ENCODE assay signal across 1 cellular context in genomic region chr1:197995408-197996258, GRCh38.
TF ChIP-seq lines count a peak whose summit lies in the region.

No MANE protein-coding gene starts in this region.

TF ChIP-seq in K562, 482 proteins besides CTCF, POLR2A, EP300 and RAD21 (continued from another document and continues in another):
- TF ChIP-seq, protein P1, sequence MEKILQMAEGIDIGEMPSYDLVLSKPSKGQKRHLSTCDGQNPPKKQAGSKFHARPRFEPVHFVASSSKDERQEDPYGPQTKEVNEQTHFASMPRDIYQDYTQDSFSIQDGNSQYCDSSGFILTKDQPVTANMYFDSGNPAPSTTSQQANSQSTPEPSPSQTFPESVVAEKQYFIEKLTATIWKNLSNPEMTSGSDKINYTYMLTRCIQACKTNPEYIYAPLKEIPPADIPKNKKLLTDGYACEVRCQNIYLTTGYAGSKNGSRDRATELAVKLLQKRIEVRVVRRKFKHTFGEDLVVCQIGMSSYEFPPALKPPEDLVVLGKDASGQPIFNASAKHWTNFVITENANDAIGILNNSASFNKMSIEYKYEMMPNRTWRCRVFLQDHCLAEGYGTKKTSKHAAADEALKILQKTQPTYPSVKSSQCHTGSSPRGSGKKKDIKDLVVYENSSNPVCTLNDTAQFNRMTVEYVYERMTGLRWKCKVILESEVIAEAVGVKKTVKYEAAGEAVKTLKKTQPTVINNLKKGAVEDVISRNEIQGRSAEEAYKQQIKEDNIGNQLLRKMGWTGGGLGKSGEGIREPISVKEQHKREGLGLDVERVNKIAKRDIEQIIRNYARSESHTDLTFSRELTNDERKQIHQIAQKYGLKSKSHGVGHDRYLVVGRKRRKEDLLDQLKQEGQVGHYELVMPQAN (IDR thresholded peaks at IDR 0.05; ENCODE audit: borderline replicate concordance): peak; percentile 68; the same call in 1 of the 2 replicates
- no peak for TF ChIP-seq SNIP1 (IDR thresholded peaks at IDR 0.05; ENCODE audit: low read depth)
- peak; percentile 19; the same call in 1 of the 2 replicates for TF ChIP-seq SOX6 (IDR thresholded peaks at IDR 0.05)
- TF ChIP-seq U2AF2 (optimal IDR thresholded peaks at IDR 0.05; ENCODE audit: low read depth, low read length): no peak
- TF ChIP-seq, protein P2, sequence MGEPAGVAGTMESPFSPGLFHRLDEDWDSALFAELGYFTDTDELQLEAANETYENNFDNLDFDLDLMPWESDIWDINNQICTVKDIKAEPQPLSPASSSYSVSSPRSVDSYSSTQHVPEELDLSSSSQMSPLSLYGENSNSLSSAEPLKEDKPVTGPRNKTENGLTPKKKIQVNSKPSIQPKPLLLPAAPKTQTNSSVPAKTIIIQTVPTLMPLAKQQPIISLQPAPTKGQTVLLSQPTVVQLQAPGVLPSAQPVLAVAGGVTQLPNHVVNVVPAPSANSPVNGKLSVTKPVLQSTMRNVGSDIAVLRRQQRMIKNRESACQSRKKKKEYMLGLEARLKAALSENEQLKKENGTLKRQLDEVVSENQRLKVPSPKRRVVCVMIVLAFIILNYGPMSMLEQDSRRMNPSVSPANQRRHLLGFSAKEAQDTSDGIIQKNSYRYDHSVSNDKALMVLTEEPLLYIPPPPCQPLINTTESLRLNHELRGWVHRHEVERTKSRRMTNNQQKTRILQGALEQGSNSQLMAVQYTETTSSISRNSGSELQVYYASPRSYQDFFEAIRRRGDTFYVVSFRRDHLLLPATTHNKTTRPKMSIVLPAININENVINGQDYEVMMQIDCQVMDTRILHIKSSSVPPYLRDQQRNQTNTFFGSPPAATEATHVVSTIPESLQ (CRISPR knock-in tag; IDR thresholded peaks at IDR 0.05): no peak
- TF ChIP-seq LARP7 (IDR thresholded peaks at IDR 0.05): no peak
- 0 out of 2 replicates have a peak, but pooled peaks have one; percentile 19 for TF ChIP-seq ZSCAN32 (CRISPR knock-in tag; IDR thresholded peaks at IDR 0.05)
- TF ChIP-seq HDAC8 (tag; IDR thresholded peaks at IDR 0.05): no peak
- no peak for TF ChIP-seq CCNT2 (IDR thresholded peaks at IDR 0.05; ENCODE audit: borderline replicate concordance, extremely low read depth, insufficient read length, low read depth, low read length)
- TF ChIP-seq MECOM (CRISPR knock-in tag; IDR thresholded peaks at IDR 0.05): no peak
- no peak for TF ChIP-seq SNRNP70 (optimal IDR thresholded peaks at IDR 0.05; ENCODE audit: low read depth, low read length)
- TF ChIP-seq TCF7 (IDR thresholded peaks at IDR 0.05; ENCODE audit: borderline replicate concordance): no peak
- TF ChIP-seq THAP7 (CRISPR knock-in tag; IDR thresholded peaks at IDR 0.05): 0 out of 2 replicates have a peak, but pooled peaks have one; percentile 18
- TF ChIP-seq ZNF586 (CRISPR knock-in tag; conservative IDR thresholded peaks at IDR 0.05): no peak
- no peak for TF ChIP-seq HOMEZ (CRISPR knock-in tag; IDR thresholded peaks at IDR 0.05)
- no peak for TF ChIP-seq EZH2 (IDR thresholded peaks at IDR 0.05; ENCODE audit: borderline replicate concordance, low read depth, low read length)
- TF ChIP-seq, protein P3, sequence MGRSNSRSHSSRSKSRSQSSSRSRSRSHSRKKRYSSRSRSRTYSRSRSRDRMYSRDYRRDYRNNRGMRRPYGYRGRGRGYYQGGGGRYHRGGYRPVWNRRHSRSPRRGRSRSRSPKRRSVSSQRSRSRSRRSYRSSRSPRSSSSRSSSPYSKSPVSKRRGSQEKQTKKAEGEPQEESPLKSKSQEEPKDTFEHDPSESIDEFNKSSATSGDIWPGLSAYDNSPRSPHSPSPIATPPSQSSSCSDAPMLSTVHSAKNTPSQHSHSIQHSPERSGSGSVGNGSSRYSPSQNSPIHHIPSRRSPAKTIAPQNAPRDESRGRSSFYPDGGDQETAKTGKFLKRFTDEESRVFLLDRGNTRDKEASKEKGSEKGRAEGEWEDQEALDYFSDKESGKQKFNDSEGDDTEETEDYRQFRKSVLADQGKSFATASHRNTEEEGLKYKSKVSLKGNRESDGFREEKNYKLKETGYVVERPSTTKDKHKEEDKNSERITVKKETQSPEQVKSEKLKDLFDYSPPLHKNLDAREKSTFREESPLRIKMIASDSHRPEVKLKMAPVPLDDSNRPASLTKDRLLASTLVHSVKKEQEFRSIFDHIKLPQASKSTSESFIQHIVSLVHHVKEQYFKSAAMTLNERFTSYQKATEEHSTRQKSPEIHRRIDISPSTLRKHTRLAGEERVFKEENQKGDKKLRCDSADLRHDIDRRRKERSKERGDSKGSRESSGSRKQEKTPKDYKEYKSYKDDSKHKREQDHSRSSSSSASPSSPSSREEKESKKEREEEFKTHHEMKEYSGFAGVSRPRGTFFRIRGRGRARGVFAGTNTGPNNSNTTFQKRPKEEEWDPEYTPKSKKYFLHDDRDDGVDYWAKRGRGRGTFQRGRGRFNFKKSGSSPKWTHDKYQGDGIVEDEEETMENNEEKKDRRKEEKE (IDR thresholded peaks at IDR 0.05; ENCODE audit: borderline replicate concordance in 1 of 2, control insufficient read depth in 1 of 2, low read depth in 2 of 2, low read length in 1 of 2): peak in 1 of 2 experiments; percentile 74; a peak in 1 of 4 replicates
- no peak for TF ChIP-seq BRF1 (IDR thresholded peaks at IDR 0.05; ENCODE audit: borderline replicate concordance, extremely low read depth, insufficient read length)
- no peak for TF ChIP-seq THRA (IDR thresholded peaks at IDR 0.05)
- 0 out of 2 replicates have a peak, but pooled peaks have one; percentile 58 for TF ChIP-seq ELK3 (CRISPR knock-in tag; IDR thresholded peaks at IDR 0.05)
- TF ChIP-seq MAFF (IDR thresholded peaks at IDR 0.05; ENCODE audit: low read length): peak; percentile 35; the same call in 1 of the 2 replicates
- TF ChIP-seq SIN3B (IDR thresholded peaks at IDR 0.05; ENCODE audit: low read depth): no peak
- TF ChIP-seq STAT5B (CRISPR knock-in tag; IDR thresholded peaks at IDR 0.05): no peak
- no peak for TF ChIP-seq LEF1 (IDR thresholded peaks at IDR 0.05)
- no peak for TF ChIP-seq PTTG1 (tag; IDR thresholded peaks at IDR 0.05; ENCODE audit: low read depth)
- TF ChIP-seq PURB (CRISPR knock-in tag; IDR thresholded peaks at IDR 0.05; ENCODE audit: low read depth): no peak
- peak; percentile 82 for TF ChIP-seq RBFOX2 (IDR thresholded peaks at IDR 0.05; ENCODE audit: low read depth, low read length)
- TF ChIP-seq KLF10 (CRISPR knock-in tag; IDR thresholded peaks at IDR 0.05): no peak
- TF ChIP-seq, protein P4, sequence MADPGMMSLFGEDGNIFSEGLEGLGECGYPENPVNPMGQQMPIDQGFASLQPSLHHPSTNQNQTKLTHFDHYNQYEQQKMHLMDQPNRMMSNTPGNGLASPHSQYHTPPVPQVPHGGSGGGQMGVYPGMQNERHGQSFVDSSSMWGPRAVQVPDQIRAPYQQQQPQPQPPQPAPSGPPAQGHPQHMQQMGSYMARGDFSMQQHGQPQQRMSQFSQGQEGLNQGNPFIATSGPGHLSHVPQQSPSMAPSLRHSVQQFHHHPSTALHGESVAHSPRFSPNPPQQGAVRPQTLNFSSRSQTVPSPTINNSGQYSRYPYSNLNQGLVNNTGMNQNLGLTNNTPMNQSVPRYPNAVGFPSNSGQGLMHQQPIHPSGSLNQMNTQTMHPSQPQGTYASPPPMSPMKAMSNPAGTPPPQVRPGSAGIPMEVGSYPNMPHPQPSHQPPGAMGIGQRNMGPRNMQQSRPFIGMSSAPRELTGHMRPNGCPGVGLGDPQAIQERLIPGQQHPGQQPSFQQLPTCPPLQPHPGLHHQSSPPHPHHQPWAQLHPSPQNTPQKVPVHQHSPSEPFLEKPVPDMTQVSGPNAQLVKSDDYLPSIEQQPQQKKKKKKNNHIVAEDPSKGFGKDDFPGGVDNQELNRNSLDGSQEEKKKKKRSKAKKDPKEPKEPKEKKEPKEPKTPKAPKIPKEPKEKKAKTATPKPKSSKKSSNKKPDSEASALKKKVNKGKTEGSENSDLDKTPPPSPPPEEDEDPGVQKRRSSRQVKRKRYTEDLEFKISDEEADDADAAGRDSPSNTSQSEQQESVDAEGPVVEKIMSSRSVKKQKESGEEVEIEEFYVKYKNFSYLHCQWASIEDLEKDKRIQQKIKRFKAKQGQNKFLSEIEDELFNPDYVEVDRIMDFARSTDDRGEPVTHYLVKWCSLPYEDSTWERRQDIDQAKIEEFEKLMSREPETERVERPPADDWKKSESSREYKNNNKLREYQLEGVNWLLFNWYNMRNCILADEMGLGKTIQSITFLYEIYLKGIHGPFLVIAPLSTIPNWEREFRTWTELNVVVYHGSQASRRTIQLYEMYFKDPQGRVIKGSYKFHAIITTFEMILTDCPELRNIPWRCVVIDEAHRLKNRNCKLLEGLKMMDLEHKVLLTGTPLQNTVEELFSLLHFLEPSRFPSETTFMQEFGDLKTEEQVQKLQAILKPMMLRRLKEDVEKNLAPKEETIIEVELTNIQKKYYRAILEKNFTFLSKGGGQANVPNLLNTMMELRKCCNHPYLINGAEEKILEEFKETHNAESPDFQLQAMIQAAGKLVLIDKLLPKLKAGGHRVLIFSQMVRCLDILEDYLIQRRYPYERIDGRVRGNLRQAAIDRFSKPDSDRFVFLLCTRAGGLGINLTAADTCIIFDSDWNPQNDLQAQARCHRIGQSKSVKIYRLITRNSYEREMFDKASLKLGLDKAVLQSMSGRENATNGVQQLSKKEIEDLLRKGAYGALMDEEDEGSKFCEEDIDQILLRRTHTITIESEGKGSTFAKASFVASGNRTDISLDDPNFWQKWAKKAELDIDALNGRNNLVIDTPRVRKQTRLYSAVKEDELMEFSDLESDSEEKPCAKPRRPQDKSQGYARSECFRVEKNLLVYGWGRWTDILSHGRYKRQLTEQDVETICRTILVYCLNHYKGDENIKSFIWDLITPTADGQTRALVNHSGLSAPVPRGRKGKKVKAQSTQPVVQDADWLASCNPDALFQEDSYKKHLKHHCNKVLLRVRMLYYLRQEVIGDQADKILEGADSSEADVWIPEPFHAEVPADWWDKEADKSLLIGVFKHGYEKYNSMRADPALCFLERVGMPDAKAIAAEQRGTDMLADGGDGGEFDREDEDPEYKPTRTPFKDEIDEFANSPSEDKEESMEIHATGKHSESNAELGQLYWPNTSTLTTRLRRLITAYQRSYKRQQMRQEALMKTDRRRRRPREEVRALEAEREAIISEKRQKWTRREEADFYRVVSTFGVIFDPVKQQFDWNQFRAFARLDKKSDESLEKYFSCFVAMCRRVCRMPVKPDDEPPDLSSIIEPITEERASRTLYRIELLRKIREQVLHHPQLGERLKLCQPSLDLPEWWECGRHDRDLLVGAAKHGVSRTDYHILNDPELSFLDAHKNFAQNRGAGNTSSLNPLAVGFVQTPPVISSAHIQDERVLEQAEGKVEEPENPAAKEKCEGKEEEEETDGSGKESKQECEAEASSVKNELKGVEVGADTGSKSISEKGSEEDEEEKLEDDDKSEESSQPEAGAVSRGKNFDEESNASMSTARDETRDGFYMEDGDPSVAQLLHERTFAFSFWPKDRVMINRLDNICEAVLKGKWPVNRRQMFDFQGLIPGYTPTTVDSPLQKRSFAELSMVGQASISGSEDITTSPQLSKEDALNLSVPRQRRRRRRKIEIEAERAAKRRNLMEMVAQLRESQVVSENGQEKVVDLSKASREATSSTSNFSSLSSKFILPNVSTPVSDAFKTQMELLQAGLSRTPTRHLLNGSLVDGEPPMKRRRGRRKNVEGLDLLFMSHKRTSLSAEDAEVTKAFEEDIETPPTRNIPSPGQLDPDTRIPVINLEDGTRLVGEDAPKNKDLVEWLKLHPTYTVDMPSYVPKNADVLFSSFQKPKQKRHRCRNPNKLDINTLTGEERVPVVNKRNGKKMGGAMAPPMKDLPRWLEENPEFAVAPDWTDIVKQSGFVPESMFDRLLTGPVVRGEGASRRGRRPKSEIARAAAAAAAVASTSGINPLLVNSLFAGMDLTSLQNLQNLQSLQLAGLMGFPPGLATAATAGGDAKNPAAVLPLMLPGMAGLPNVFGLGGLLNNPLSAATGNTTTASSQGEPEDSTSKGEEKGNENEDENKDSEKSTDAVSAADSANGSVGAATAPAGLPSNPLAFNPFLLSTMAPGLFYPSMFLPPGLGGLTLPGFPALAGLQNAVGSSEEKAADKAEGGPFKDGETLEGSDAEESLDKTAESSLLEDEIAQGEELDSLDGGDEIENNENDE (IDR thresholded peaks at IDR 0.05; ENCODE audit: low read depth, low read length): no peak
